ENCODE assay signal across 13 cellular contexts in the genomic region with DNA sequence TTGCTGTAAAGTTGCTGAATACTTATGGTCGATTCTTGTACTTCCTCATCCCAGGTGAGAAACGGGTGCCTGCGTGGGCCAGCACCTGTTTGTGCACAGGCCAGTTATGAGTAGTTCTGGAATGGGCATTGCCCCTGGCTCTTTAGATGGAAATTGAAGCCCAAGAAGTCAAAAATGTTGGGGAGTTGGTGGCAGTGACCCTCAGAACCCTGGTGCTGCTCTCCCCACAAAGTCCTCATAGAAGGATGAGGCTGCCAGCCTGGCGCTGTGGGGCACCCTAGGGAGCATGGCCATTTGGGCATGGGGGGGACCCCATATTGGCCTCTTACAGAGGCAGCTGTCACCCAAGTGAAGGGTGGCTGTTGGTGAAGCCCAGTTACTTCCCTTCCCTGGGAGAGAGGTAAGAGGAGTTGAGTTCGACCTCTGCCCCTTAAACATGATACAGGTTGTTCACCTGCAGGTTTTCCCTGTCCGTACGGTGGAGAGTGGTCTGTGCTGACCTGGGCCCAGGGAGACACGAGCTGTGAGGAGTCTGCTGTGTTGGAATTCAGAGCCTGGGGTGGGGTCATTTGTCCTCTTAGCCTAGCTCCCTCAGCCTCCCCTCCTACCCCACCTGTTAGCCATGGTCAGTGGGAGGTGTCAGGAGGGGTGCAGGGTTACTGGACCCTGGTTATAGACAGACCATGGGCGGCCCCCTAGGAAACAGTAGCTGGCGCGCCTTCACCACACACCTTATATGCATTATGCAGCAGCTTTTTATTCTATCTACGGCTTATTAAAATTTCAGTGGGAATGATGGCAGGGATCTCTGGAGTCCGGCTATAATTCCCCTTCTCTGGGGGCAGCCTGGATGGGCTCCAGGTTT. TPM values are rescaled to one million over a fixed set of nuclear protein-coding genes. Genes with fewer than 3 reads are reported as not detected.
DNase-seq lines count a peak whose midpoint lies in the region; ATAC-seq and TF ChIP-seq lines count a peak whose summit lies in the region.
"Had no signal": no experiment of that assay in that cellular context is flagged by ENCODE, and none has a peak within 500 bp of the region (broad histone marks: within the 10 kb centered on the region; RNA-seq: fewer than 3 reads in every experiment).

No MANE protein-coding gene starts in this region.

- peak overlapping the region in 1 of 2 experiments; percentile 97; a peak in 2 of 4 replicates for H3K27ac ChIP-seq in SK-N-SH (ENCODE audit: low read depth in 2 of 2, low read length in 1 of 2)
- peak overlapping the region; percentile 58 for H3K27ac ChIP-seq in neural progenitor cell
- H3K27ac ChIP-seq in SJCRH30: no peak overlapping the region
- H3K27ac ChIP-seq: 22Rv1 had no signal

- H3K4me1 Mint-ChIP-seq in HFFc6 (ENCODE audit: low read depth): peaks cover 85% of the 10 kb centered on the region
- peaks cover 80% of the 10 kb centered on the region for H3K4me1 Mint-ChIP-seq in activated naive CD8-positive, alpha-beta T cell treated with anti-CD3 and anti-CD28 coated beads, Interleukin-2, amount 50 U/mL, for 24 hours
- H3K4me1 Mint-ChIP-seq in neural progenitor cell: peaks cover 64% of the 10 kb centered on the region

- H3F3A ChIP-seq in SK-N-SH (replicated peaks; ENCODE audit: insufficient read depth) (peaks cover 44% of the 10 kb centered on the region), neural progenitor cell (ENCODE audit: low read depth) (peaks cover 86% of the 10 kb centered on the region)

- ATAC-seq in SK-N-SH treated with all-trans-retinoic acid at 6 μM for 48 hours (no peak), GM18511 (IDR thresholded peaks at IDR 0.05; ENCODE audit: unreplicated experiment) (no peak)
- ATAC-seq in activated naive CD8-positive, alpha-beta T cell treated with anti-CD3 and anti-CD28 coated beads, Interleukin-2, amount 50 U/mL, for 24 hours: no peak

- peak overlapping the region; percentile 68 for H3K4me3 Mint-ChIP-seq in HFFc6
- H3K4me3 Mint-ChIP-seq in activated naive CD8-positive, alpha-beta T cell treated with anti-CD3 and anti-CD28 coated beads, Interleukin-2, amount 50 U/mL, for 24 hours: peak overlapping the region; percentile 92
- H3K4me3 Mint-ChIP-seq in neural progenitor cell: peak overlapping the region; percentile 68

- H3K36me3 ChIP-seq in SK-N-SH (replicated peaks in 1 of 2; ENCODE audit: control insufficient read depth in 1 of 2, insufficient read depth in 2 of 2, low read length in 1 of 2) (peaks cover 11 to 17% of the 10 kb centered on the region in 2 experiments), neural progenitor cell (peaks cover 11% of the 10 kb centered on the region), SJCRH30 (peaks cover 7% of the 10 kb centered on the region)

- no peaks in the 10 kb centered on the region for H3K9me3 Mint-ChIP-seq in HFFc6
- H3K9me3 Mint-ChIP-seq in activated naive CD8-positive, alpha-beta T cell treated with anti-CD3 and anti-CD28 coated beads, Interleukin-2, amount 50 U/mL, for 24 hours: no peaks in the 10 kb centered on the region
- no peaks in the 10 kb centered on the region for H3K9me3 Mint-ChIP-seq in neural progenitor cell

- no peak for TF ChIP-seq EP300 in SK-N-SH (IDR thresholded peaks at IDR 0.05; ENCODE audit: borderline replicate concordance in 1 of 2, low read depth in 1 of 2, low read length in 1 of 2)

- TF ChIP-seq RAD21 in SK-N-SH (IDR thresholded peaks at IDR 0.05; ENCODE audit: low read length): no peak

- H4K20me1 ChIP-seq in SK-N-SH (ENCODE audit: insufficient read depth) (no peaks in the 10 kb centered on the region), neural progenitor cell (ENCODE audit: low read depth) (peaks cover 90% of the 10 kb centered on the region)

- 92% methylated on average over 10 of the region's 13 CpGs for WGBS in SK-N-SH (ENCODE audit: low lambda C conversion rate)

- H3K9me2 ChIP-seq in SK-N-SH: no peaks in the 10 kb centered on the region

- H3K9me3 ChIP-seq in SK-N-SH: no peaks in the 10 kb centered on the region
- H3K9me3 ChIP-seq in neural progenitor cell (ENCODE audit: low read depth): no peaks in the 10 kb centered on the region
- H3K9me3 ChIP-seq in SJCRH30 (replicated peaks): no peaks in the 10 kb centered on the region

- H3K79me2 ChIP-seq in SK-N-SH (ENCODE audit: insufficient read depth): peaks cover 32% of the 10 kb centered on the region
- peaks cover 69% of the 10 kb centered on the region for H3K79me2 ChIP-seq in neural progenitor cell (ENCODE audit: low read depth)

- no peak for DNase-seq in SK-N-SH
- no peak for DNase-seq in HFFc6
- no peak for DNase-seq in activated naive CD8-positive, alpha-beta T cell treated with anti-CD3 and anti-CD28 coated beads, Interleukin-2, amount 50 U/mL, for 24 hours
- DNase-seq in neural progenitor cell (ENCODE audit: low spot score): no peak
- no peak for DNase-seq in SJCRH30
- DNase-seq in NCI-H1048 (lab: John Stamatoyannopoulos, UW): no peak
- DNase-seq: activated CD4-positive, alpha-beta T cell treated with anti-CD3 and anti-CD28 coated beads for 48 hours; DMS79 treated with DMSO at 0.1 percent for 48 hours; Karpas-422; NCI-H2171 treated with DMSO at 0.1 percent for 48 hours had no signal

- CTCF ChIA-PET in SK-N-SH (lab: Yijun Ruan, JAX): interaction anchor here (1.0 to 1.1 kb wide), 2 partner anchors 46 to 173 kb away, joined by 3 read pairs; no protein-coding TSS in a partner anchor

- H3K4me3 ChIP-seq in SK-N-SH (ENCODE audit: low read depth in 2 of 2, low read length in 1 of 2): no peak overlapping the region
- H3K4me3 ChIP-seq in neural progenitor cell: no peak overlapping the region
- no peak overlapping the region for H3K4me3 ChIP-seq in SJCRH30

- H3K36me3 Mint-ChIP-seq in HFFc6 (ENCODE audit: low read depth) (peaks cover 42% of the 10 kb centered on the region; the same call in 1 of the 2 replicates), neural progenitor cell (peaks cover 28% of the 10 kb centered on the region)
- H3K36me3 Mint-ChIP-seq in activated naive CD8-positive, alpha-beta T cell treated with anti-CD3 and anti-CD28 coated beads, Interleukin-2, amount 50 U/mL, for 24 hours (ENCODE audit: low read depth): peaks cover 58% of the 10 kb centered on the region

- H3K4me1 ChIP-seq in SK-N-SH (ENCODE audit: control insufficient read depth in 1 of 2, insufficient read depth in 2 of 2, low read depth in 1 of 2, low read length in 1 of 2) (peaks cover 18 to 53% of the 10 kb centered on the region in 2 experiments), neural progenitor cell (peaks cover 31% of the 10 kb centered on the region), SJCRH30 (peaks cover 26% of the 10 kb centered on the region; the same call in 1 of the 2 replicates)

- H2AFZ ChIP-seq in SK-N-SH (ENCODE audit: low read depth) (no peak overlapping the region), neural progenitor cell (replicated peaks) (no peak overlapping the region)

- POLR2A ChIA-PET in SK-N-SH (lab: Yijun Ruan, JAX): no interaction called here

- peak overlapping the region; percentile 98 for H3K27ac Mint-ChIP-seq in HFFc6
- H3K27ac Mint-ChIP-seq in activated naive CD8-positive, alpha-beta T cell treated with anti-CD3 and anti-CD28 coated beads, Interleukin-2, amount 50 U/mL, for 24 hours: peak overlapping the region; percentile 97
- no peak overlapping the region for H3K27ac Mint-ChIP-seq in neural progenitor cell

- H3K27me3 Mint-ChIP-seq in HFFc6 (ENCODE audit: insufficient read depth): peaks cover 4% of the 10 kb centered on the region
- no peaks in the 10 kb centered on the region for H3K27me3 Mint-ChIP-seq in activated naive CD8-positive, alpha-beta T cell treated with anti-CD3 and anti-CD28 coated beads, Interleukin-2, amount 50 U/mL, for 24 hours
- peaks cover 4% of the 10 kb centered on the region for H3K27me3 Mint-ChIP-seq in neural progenitor cell (ENCODE audit: insufficient read depth, low read depth)

- H3K27me3 ChIP-seq in SK-N-SH (ENCODE audit: insufficient read depth) (no peaks in the 10 kb centered on the region), neural progenitor cell (no peaks in the 10 kb centered on the region), SJCRH30 (no peaks in the 10 kb centered on the region)

- H3K4me2 ChIP-seq in SK-N-SH (peak overlapping the region; percentile 92), neural progenitor cell (no peak overlapping the region)

- H3K9ac ChIP-seq in SK-N-SH (peak overlapping the region; percentile 44; the same call in 1 of the 2 replicates), neural progenitor cell (no peak overlapping the region)

- TF ChIP-seq CTCF in SK-N-SH (IDR thresholded peaks at IDR 0.05): no peak
- no peak for TF ChIP-seq CTCF in HFFc6 (IDR thresholded peaks at IDR 0.05)
- no peak for TF ChIP-seq CTCF in neural progenitor cell (IDR thresholded peaks at IDR 0.05)

TF ChIP-seq in SK-N-SH, 30 proteins besides CTCF, POLR2A, EP300 and RAD21 (continues in another document):
- no peak for TF ChIP-seq POLR2AphosphoS5 (IDR thresholded peaks at IDR 0.05; ENCODE audit: low read depth, low read length)
- no peak for TF ChIP-seq TEAD4 (IDR thresholded peaks at IDR 0.05; ENCODE audit: borderline replicate concordance, insufficient read depth)
- no peak for TF ChIP-seq RFX5 (IDR thresholded peaks at IDR 0.05; ENCODE audit: low read length)
- TF ChIP-seq FOSL2 (IDR thresholded peaks at IDR 0.05; ENCODE audit: borderline replicate concordance, low read depth): no peak
- TF ChIP-seq FOXJ3 (CRISPR knock-in tag; IDR thresholded peaks at IDR 0.05): no peak

TF ChIP-seq in SK-N-SH treated with all-trans-retinoic acid at 6 μM for 48 hours, 23 proteins besides CTCF, POLR2A, EP300 and RAD21:
- TF ChIP-seq TCF4 (CRISPR knock-in tag; IDR thresholded peaks at IDR 0.05; ENCODE audit: borderline replicate concordance): no peak
TF ChIP-seq in SK-N-SH treated with all-trans-retinoic acid at 6 μM for 48 hours: peak in this region for 0.

RNA-seq across cellular contexts. Expression of a gene that starts 4.9 kb away (rescaled TPM):
- polyA plus RNA-seq in SK-N-SH (2012; rRNA removed): 185 and 433 TPM in 2 replicates
- polyA plus RNA-seq in SK-N-SH (2012; cell fraction: cytosol; rRNA removed): 168 and 262 TPM in 2 replicates
- 132 and 146 TPM in 2 replicates for polyA plus RNA-seq in SK-N-SH (2012; cell fraction: nucleus; rRNA removed)
- total RNA-seq in HFFc6 (2021; fragmentation: NEBNext Ultra II Directional; extraction: Animal tissue kit (Norgen Biotek cat#: 25700)): 1,000 to 10,000 TPM in 4 of 6 experiments, 100 to 1,000 TPM in 2; 687 to 1,047 (median 1,018) TPM
- 417 and 1,058 TPM in 2 replicates for total RNA-seq in neural progenitor cell (ENCODE audit: low replicate concordance)
- total RNA-seq in SJCRH30 (2014; rRNA removed; shearing (Covaris generic)): 126 and 129 TPM in 2 replicates

RNA-seq across cellular contexts. Expression of a gene that starts 7.2 kb away (rescaled TPM):
- polyA plus RNA-seq in SK-N-SH (2012; rRNA removed): 50.2 and 52.2 TPM in 2 replicates
- 20.6 and 31.3 TPM in 2 replicates for polyA plus RNA-seq in SK-N-SH (2012; cell fraction: cytosol; rRNA removed)
- polyA plus RNA-seq in SK-N-SH (2012; cell fraction: nucleus; rRNA removed): 41.8 and 68.7 TPM in 2 replicates
- 10 to 100 TPM; 35.0 to 44.8 (median 36.9) TPM for total RNA-seq in HFFc6 (2021; fragmentation: NEBNext Ultra II Directional; extraction: Animal tissue kit (Norgen Biotek cat#: 25700))
- 2.4 and 8.9 TPM in 2 replicates for total RNA-seq in neural progenitor cell (ENCODE audit: low replicate concordance)
- total RNA-seq in SJCRH30 (2014; rRNA removed; shearing (Covaris generic)): 3.1 and 3.2 TPM in 2 replicates
